Comparison of ENCODE assay signal across 8 cellular contexts in the genomic region with DNA sequence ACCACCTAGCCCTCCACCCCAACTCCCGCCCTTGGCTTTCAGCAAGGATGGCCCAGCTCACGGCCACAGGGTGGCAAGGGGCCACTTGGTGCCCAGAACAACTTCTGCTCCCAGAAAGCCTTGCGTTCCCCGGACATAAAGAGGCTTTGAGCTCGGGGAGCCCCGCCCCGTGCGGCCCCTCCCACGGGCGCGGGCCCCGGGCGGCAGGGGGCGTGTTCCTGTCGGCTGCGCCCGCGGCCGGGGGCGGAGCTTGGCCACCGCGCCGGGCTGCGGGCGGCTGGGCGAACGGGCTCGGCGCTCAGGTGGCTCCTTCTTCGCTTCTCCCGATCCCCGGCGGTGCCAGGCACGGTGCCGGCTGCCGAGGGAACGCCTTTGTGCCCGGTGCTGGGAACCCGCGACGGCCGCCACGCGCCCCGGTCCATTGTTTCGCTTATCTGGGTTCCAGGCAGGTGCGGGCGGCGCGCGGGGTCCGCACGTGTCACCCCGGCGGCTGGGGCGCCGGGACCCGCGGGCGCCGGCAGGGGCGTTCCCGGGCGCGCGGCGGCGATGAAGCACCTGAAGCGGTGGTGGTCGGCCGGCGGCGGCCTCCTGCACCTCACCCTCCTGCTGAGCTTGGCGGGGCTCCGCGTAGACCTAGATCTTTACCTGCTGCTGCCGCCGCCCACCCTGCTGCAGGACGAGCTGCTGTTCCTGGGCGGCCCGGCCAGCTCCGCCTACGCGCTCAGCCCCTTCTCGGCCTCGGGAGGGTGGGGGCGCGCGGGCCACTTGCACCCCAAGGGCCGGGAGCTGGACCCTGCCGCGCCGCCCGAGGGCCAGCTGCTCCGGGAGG. TPM values are rescaled to one million over a fixed set of nuclear protein-coding genes. Genes with fewer than 3 reads are reported as not detected.
A peak's percentile ranks its signal among the peaks of the same experiment; 100 is the strongest.
DNase-seq lines count a peak whose midpoint lies in the region; ATAC-seq, FAIRE-seq and TF ChIP-seq lines count a peak whose summit lies in the region.

A gene with protein sequence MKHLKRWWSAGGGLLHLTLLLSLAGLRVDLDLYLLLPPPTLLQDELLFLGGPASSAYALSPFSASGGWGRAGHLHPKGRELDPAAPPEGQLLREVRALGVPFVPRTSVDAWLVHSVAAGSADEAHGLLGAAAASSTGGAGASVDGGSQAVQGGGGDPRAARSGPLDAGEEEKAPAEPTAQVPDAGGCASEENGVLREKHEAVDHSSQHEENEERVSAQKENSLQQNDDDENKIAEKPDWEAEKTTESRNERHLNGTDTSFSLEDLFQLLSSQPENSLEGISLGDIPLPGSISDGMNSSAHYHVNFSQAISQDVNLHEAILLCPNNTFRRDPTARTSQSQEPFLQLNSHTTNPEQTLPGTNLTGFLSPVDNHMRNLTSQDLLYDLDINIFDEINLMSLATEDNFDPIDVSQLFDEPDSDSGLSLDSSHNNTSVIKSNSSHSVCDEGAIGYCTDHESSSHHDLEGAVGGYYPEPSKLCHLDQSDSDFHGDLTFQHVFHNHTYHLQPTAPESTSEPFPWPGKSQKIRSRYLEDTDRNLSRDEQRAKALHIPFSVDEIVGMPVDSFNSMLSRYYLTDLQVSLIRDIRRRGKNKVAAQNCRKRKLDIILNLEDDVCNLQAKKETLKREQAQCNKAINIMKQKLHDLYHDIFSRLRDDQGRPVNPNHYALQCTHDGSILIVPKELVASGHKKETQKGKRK (plus strand): TSS at position 246 of the 829 bp plus-strand sequence. CDS start 301 bp downstream, at position 547.

- H3K27me3 ChIP-seq in brain microvascular endothelial cell (replicated peaks) (no peaks in the 10 kb centered on the region), small intestine (ENCODE audit: control insufficient read depth in 2 of 2, insufficient read depth in 2 of 2, low read length in 2 of 2) (no peaks in the 10 kb centered on the region)

- in situ Hi-C loops in brain microvascular endothelial cell (cut with HindIII; ENCODE audit: low pct_ligation_motif_present, low sequenced_read_pairs): no loop called here

- H3K27ac ChIP-seq in brain microvascular endothelial cell (no peak within 1 kb of the TSS), small intestine (ENCODE audit: low read depth in 1 of 2, low read length in 1 of 2) (peak within 1 kb of the TSS; percentile 34 to 79)

- TF ChIP-seq CTCF in brain microvascular endothelial cell (IDR thresholded peaks at IDR 0.05; ENCODE audit: low read depth, low read length, missing control alignments): no peak

- peak; percentile 88 to 91 for DNase-seq in NCI-H2081 (lab: John Stamatoyannopoulos, UW)
- DNase-seq in NCI-H2081 treated with DMSO at 0.1 percent for 48 hours (lab: John Stamatoyannopoulos, UW): no peak
- peak; percentile 79 for DNase-seq in NCI-H2029 (lab: John Stamatoyannopoulos, UW)
- DNase-seq in UCSD-AML1 (lab: John Stamatoyannopoulos, UW; ENCODE audit: unreplicated experiment): peak; percentile 81
- peak; percentile 38 for DNase-seq in brain microvascular endothelial cell
- DNase-seq in iPS-NIHi11 (ENCODE audit: low spot score): peak; percentile 92
- DNase-seq in small intestine: peak; percentile 90

- peak within 1 kb of the TSS; percentile 56 for H3K4me3 ChIP-seq in brain microvascular endothelial cell (ENCODE audit: low read depth, low read length)
- H3K4me3 ChIP-seq in small intestine (ENCODE audit: low read depth in 1 of 2, low read length in 2 of 2): peak within 1 kb of the TSS; percentile 57 to 62

- no peak for FAIRE-seq in small intestine (lab: Jason Lieb, UNC)

- 0 to 1% (median 1%) methylated on average over 58 to 95 of the region's 95 CpGs for WGBS in small intestine, 3 donors

- peak; percentile 75 for ATAC-seq in HG02885 (IDR thresholded peaks at IDR 0.05; ENCODE audit: poor library complexity, unreplicated experiment)

- H3K9me3 ChIP-seq in small intestine (ENCODE audit: control insufficient read depth, low read depth): no peaks in the 10 kb centered on the region

- H3K36me3 ChIP-seq in brain microvascular endothelial cell (replicated peaks) (no peaks in the 10 kb centered on the region), small intestine (ENCODE audit: control insufficient read depth in 2 of 2, insufficient read depth in 2 of 2, low read length in 2 of 2) (no peaks in the 10 kb centered on the region)

- H3K4me1 ChIP-seq in small intestine (ENCODE audit: control insufficient read depth in 2 of 2, insufficient read depth in 1 of 2, low read depth in 1 of 2, low read length in 1 of 2): peaks cover 3 to 9% of the 10 kb centered on the region in 2 donors

RNA-seq across cellular contexts. Expression of the gene that starts here (rescaled TPM):
- 10 to 100 TPM in 1 of 3 donors, 1 to 10 TPM in 2; 1.8 to 12.5 (median 2.7) TPM for polyA plus RNA-seq in small intestine
